8 cellular contexts compared by ENCODE assay signal in the genomic region with DNA sequence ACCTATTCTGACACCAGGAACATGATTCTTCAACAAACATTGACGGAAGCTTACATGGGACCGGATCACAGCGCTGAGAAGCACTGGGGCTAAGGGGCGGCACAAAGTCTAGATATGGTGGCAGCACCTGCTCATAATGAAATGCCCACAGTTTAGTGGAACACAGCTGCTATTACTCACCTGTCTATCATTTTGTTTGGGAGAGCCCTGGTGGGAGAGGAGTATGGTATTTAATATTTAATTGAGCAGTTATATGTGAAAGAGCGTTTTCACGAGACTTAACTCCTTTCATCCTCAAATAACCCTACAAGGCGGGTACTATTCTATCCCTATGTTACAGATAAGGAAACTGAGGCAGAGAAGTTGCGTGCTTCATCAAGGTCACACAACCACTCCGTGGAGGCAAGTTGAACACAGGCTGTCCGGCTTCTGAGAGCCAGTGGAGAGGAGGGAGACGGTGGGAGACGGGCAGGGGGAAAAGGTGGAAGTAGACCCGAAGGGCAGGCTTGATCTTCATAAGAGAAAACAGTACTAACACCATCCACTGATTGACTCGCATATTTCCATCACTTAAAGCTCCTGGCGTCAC. TPM values are rescaled to one million over a fixed set of nuclear protein-coding genes. Genes with fewer than 3 reads are reported as not detected.
DNase-seq lines count a peak whose midpoint lies in the region; ATAC-seq and TF ChIP-seq lines count a peak whose summit lies in the region.

No MANE protein-coding gene starts in this region.

- H3K4me1 Mint-ChIP-seq in GM23338, result peaks cover 39% of the 10 kb centered on the region

- H3K9me2 ChIP-seq in GM23338 (ENCODE audit: insufficient read depth), result no peaks in the 10 kb centered on the region
- H3K9me2 ChIP-seq in MM.1S (replicated peaks; ENCODE audit: insufficient read depth, low read length), result no peaks in the 10 kb centered on the region

- H3K4me3 Mint-ChIP-seq in GM23338, result peak overlapping the region; percentile 98

- H4K20me1 ChIP-seq in GM23338 (replicated peaks; ENCODE audit: insufficient read depth) (no peaks in the 10 kb centered on the region), MM.1S (ENCODE audit: insufficient read depth, low read length) (no peaks in the 10 kb centered on the region)

- no peaks in the 10 kb centered on the region for H3K27me3 ChIP-seq in GM23338 (ENCODE audit: insufficient read depth)
- no peaks in the 10 kb centered on the region for H3K27me3 ChIP-seq in MM.1S (replicated peaks; ENCODE audit: insufficient read depth, low read length)

- H3K79me2 ChIP-seq in GM23338 (replicated peaks; ENCODE audit: insufficient read depth) (peaks cover 33% of the 10 kb centered on the region), MM.1S (ENCODE audit: low read length) (peaks cover 31% of the 10 kb centered on the region)

- H3K4me3 ChIP-seq in GM23338 (peak overlapping the region; percentile 97), MM.1S (ENCODE audit: low read length) (peak overlapping the region; percentile 72), coronary artery (peak overlapping the region; percentile 76)

- H3K27ac Mint-ChIP-seq in GM23338, result peak overlapping the region; percentile 100

- no peaks in the 10 kb centered on the region for H3K36me3 ChIP-seq in GM23338 (ENCODE audit: insufficient read depth)
- H3K36me3 ChIP-seq in MM.1S (replicated peaks; ENCODE audit: insufficient read depth, low read length), result 0 out of 2 replicates have a peak, but pooled peaks cover 4% of the 10 kb centered on the region

- H3K4me2 ChIP-seq in GM23338 (peak overlapping the region; percentile 73), MM.1S (ENCODE audit: low read depth, low read length) (peak overlapping the region; percentile 91)

- no peaks in the 10 kb centered on the region; the same call in 2 of the 3 replicates for H3K9me3 Mint-ChIP-seq in GM23338

- H3K27ac ChIP-seq in GM23338 (ENCODE audit: low read depth), result no peak overlapping the region
- no peak overlapping the region; the same call in 1 of the 2 replicates for H3K27ac ChIP-seq in MM.1S (ENCODE audit: low read length)
- H3K27ac ChIP-seq in coronary artery, result peak overlapping the region; percentile 73 to 91

- DNase-seq in GM23338 (ENCODE audit: low spot score) (no peak), MM.1S (no peak), coronary artery (ENCODE audit: low spot score) (no peak), myocyte (ENCODE audit: low read depth) (peak; percentile 5), NCI-H82 treated with DMSO at 0.1 percent for 48 hours (lab: John Stamatoyannopoulos, UW; ENCODE audit: unreplicated experiment) (no peak), NK-92 (lab: John Stamatoyannopoulos, UW; ENCODE audit: unreplicated experiment) (no peak), NCI-H1105 treated with DMSO at 0.1 percent for 48 hours (lab: John Stamatoyannopoulos, UW) (no peak)

- peak overlapping the region; percentile 84 for H3K9ac ChIP-seq in MM.1S (ENCODE audit: low read length)

- H3F3A ChIP-seq in GM23338 (replicated peaks; ENCODE audit: low read depth), result peaks cover 3% of the 10 kb centered on the region; the same call in 1 of the 2 replicates
- peaks cover 9% of the 10 kb centered on the region; the same call in 1 of the 2 replicates for H3F3A ChIP-seq in MM.1S (ENCODE audit: insufficient read depth, low read length)

- H2AFZ ChIP-seq in GM23338 (peak overlapping the region; percentile 86), MM.1S (ENCODE audit: low read length) (peak overlapping the region; percentile 90)

- no peaks in the 10 kb centered on the region for H3K27me3 Mint-ChIP-seq in GM23338 (ENCODE audit: insufficient read depth, low read depth, poor library complexity)

- H3K9me3 ChIP-seq in MM.1S (replicated peaks; ENCODE audit: insufficient read depth, low read length), result no peaks in the 10 kb centered on the region

- ATAC-seq in GM18499 (IDR thresholded peaks at IDR 0.05; ENCODE audit: insufficient read depth, unreplicated experiment), result peak; percentile 9
- ATAC-seq in GM23338, result peak; percentile 7

- TF ChIP-seq CTCF in GM23338 (conservative IDR thresholded peaks at IDR 0.05; ENCODE audit: low read depth in 2 of 2) (no peak), MM.1S (IDR thresholded peaks at IDR 0.05; ENCODE audit: low read length) (no peak), coronary artery (IDR thresholded peaks at IDR 0.05) (no peak)

- H3K36me3 Mint-ChIP-seq in GM23338 (ENCODE audit: low read depth), result peaks cover 20% of the 10 kb centered on the region; the same call in 2 of the 3 replicates

- H3K4me1 ChIP-seq in GM23338 (ENCODE audit: insufficient read depth), result peaks cover 17% of the 10 kb centered on the region
- peaks cover 23% of the 10 kb centered on the region for H3K4me1 ChIP-seq in MM.1S (ENCODE audit: low read length)

TF ChIP-seq in GM23338, 12 proteins besides CTCF, POLR2A, EP300 and RAD21:
- TF ChIP-seq, protein P1, sequence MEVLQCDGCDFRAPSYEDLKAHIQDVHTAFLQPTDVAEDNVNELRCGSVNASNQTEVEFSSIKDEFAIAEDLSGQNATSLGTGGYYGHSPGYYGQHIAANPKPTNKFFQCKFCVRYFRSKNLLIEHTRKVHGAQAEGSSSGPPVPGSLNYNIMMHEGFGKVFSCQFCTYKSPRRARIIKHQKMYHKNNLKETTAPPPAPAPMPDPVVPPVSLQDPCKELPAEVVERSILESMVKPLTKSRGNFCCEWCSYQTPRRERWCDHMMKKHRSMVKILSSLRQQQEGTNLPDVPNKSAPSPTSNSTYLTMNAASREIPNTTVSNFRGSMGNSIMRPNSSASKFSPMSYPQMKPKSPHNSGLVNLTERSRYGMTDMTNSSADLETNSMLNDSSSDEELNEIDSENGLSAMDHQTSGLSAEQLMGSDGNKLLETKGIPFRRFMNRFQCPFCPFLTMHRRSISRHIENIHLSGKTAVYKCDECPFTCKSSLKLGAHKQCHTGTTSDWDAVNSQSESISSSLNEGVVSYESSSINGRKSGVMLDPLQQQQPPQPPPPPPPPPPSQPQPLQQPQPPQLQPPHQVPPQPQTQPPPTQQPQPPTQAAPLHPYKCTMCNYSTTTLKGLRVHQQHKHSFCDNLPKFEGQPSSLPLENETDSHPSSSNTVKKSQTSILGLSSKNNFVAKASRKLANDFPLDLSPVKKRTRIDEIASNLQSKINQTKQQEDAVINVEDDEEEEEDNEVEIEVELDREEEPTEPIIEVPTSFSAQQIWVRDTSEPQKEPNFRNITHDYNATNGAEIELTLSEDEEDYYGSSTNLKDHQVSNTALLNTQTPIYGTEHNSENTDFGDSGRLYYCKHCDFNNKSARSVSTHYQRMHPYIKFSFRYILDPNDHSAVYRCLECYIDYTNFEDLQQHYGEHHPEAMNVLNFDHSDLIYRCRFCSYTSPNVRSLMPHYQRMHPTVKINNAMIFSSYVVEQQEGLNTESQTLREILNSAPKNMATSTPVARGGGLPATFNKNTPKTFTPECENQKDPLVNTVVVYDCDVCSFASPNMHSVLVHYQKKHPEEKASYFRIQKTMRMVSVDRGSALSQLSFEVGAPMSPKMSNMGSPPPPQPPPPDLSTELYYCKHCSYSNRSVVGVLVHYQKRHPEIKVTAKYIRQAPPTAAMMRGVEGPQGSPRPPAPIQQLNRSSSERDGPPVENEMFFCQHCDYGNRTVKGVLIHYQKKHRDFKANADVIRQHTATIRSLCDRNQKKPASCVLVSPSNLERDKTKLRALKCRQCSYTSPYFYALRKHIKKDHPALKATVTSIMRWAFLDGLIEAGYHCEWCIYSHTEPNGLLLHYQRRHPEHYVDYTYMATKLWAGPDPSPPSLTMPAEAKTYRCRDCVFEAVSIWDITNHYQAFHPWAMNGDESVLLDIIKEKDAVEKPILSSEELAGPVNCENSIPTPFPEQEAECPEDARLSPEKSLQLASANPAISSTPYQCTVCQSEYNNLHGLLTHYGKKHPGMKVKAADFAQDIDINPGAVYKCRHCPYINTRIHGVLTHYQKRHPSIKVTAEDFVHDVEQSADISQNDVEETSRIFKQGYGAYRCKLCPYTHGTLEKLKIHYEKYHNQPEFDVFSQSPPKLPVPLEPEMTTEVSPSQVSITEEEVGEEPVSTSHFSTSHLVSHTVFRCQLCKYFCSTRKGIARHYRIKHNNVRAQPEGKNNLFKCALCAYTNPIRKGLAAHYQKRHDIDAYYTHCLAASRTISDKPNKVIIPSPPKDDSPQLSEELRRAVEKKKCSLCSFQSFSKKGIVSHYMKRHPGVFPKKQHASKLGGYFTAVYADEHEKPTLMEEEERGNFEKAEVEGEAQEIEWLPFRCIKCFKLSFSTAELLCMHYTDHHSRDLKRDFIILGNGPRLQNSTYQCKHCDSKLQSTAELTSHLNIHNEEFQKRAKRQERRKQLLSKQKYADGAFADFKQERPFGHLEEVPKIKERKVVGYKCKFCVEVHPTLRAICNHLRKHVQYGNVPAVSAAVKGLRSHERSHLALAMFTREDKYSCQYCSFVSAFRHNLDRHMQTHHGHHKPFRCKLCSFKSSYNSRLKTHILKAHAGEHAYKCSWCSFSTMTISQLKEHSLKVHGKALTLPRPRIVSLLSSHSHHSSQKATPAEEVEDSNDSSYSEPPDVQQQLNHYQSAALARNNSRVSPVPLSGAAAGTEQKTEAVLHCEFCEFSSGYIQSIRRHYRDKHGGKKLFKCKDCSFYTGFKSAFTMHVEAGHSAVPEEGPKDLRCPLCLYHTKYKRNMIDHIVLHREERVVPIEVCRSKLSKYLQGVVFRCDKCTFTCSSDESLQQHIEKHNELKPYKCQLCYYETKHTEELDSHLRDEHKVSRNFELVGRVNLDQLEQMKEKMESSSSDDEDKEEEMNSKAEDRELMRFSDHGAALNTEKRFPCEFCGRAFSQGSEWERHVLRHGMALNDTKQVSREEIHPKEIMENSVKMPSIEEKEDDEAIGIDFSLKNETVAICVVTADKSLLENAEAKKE (CRISPR knock-in tag; IDR thresholded peaks at IDR 0.05), result no peak
- TF ChIP-seq ZNF114 (CRISPR knock-in tag; IDR thresholded peaks at IDR 0.05), result no peak
- TF ChIP-seq, protein P2, sequence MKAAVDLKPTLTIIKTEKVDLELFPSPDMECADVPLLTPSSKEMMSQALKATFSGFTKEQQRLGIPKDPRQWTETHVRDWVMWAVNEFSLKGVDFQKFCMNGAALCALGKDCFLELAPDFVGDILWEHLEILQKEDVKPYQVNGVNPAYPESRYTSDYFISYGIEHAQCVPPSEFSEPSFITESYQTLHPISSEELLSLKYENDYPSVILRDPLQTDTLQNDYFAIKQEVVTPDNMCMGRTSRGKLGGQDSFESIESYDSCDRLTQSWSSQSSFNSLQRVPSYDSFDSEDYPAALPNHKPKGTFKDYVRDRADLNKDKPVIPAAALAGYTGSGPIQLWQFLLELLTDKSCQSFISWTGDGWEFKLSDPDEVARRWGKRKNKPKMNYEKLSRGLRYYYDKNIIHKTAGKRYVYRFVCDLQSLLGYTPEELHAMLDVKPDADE (IDR thresholded peaks at IDR 0.05), result no peak

RNA-seq across cellular contexts. Expression of a gene that starts 0.8 kb away (rescaled TPM):
- total RNA-seq in GM23338 (2014; rRNA removed; shearing (Covaris generic)), result 29.9 and 31.7 TPM in 2 replicates
- 26.7 and 31.5 TPM in 2 replicates for polyA plus RNA-seq in GM23338 (2016; fragmentation: Nextera tagmentation; extraction: Ambion mirVana)
- 37.5 and 41.0 TPM in 2 replicates for total RNA-seq in myocyte
- polyA plus RNA-seq in myocyte (2012), result 27.7 TPM

Comparison
In these comparisons a context has a peak if more than half of its experiments do, and no peak if none do; other contexts are left out.
1. H3K27ac ChIP-seq: peak in coronary artery (2 of 2); none in GM23338 (single experiment) and MM.1S (single experiment).
2. Peak in every context shown above with its lines, with median percentiles within 50 percentile points of each other: H3K4me3 ChIP-seq.